Comparison of ENCODE assay signal across 7 cellular contexts in the genomic region with DNA sequence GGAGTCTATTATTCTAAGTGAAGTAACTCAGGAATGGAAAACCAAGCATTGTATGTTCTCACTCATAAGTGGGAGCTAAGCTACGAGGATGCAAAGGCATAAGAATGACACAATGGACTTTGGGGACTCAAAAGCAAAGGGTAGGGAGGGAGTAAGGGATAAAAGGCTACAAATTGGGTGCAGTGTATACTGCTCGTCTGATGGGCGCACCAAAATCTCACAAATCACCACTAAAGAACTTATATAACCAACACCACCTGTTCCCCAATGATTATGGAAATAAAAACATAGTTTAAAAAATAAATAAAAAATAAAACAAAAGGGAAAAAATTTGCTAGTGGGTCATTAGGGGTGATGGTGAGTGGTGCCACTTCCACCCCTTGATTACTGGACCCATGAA.
A peak's percentile ranks its signal among the peaks of the same experiment; 100 is the strongest.
DNase-seq lines count a peak whose midpoint lies in the region; ATAC-seq and TF ChIP-seq lines count a peak whose summit lies in the region.
"Not testable (repeated sequence)": the region's sequence is repeated elsewhere in the genome, so short reads cannot be mapped to it uniquely, and the experiment has no call there.

No MANE protein-coding gene starts in this region.

- peak; percentile 5; the same call in 1 of the 2 replicates for TF ChIP-seq CTCF in C4-2B (conservative IDR thresholded peaks at IDR 0.05)
- TF ChIP-seq CTCF in GM13977 (IDR thresholded peaks at IDR 0.05; ENCODE audit: extremely low read depth, insufficient read depth, missing control alignments), result peak; percentile 27
- TF ChIP-seq CTCF in NB4 (IDR thresholded peaks at IDR 0.05; ENCODE audit: low read depth, low read length); choroid plexus epithelial cell (conservative IDR thresholded peaks at IDR 0.05; ENCODE audit: low read depth, low read length): not testable (repeated sequence)
- peak; percentile 19; the same call in 1 of the 2 replicates for TF ChIP-seq CTCF in PC-3 (conservative IDR thresholded peaks at IDR 0.05; ENCODE audit: low read depth, low read length)

- intact Hi-C loops in PC-3 (cut with micrococcal nuclease), result loop anchor here (5.0 kb wide), 2 partner anchors 160 to 530 kb away; a partner anchor contains a TSS

- not testable (repeated sequence) for H3K9ac ChIP-seq in Karpas-422 (ENCODE audit: low read length); PC-3 (ENCODE audit: low read length)

- H3K36me3 ChIP-seq in Karpas-422 (ENCODE audit: insufficient read depth, low read length); PC-3 (ENCODE audit: low read depth, low read length): not testable (repeated sequence)

- BruUV-seq in PC-3 (replicated peaks; lab: Mats Ljungman, UMichigan), result not testable (repeated sequence)

- CTCF ChIA-PET in PC-3 (lab: Charles Lee), result not testable (repeated sequence)

- not testable (repeated sequence) for TF ChIP-seq POLR2A in NB4 (IDR thresholded peaks at IDR 0.05; ENCODE audit: extremely low read depth, insufficient read length)

- H3F3A ChIP-seq in PC-3 (ENCODE audit: low read length, unreplicated experiment), result not testable (repeated sequence)

- in situ Hi-C loops in GM13977 (cut with MboI; ENCODE audit: low pct_unique_long_range_greater_than_20kb, low sequenced_read_pairs, unreplicated experiment), result loop anchor here (25.0 kb wide), 1 partner anchor 365 kb away; no protein-coding TSS in a partner anchor

- H3K27ac ChIP-seq in C4-2B; Karpas-422 (ENCODE audit: low read length); PC-3 (ENCODE audit: low read length): not testable (repeated sequence)

- POLR2A ChIA-PET in PC-3 (lab: Charles Lee; ENCODE audit: unreplicated experiment), result not testable (repeated sequence)

- H3K4me2 ChIP-seq in Karpas-422 (ENCODE audit: low read depth, low read length, poor library complexity, severe bottlenecking); PC-3 (ENCODE audit: low read length): not testable (repeated sequence)

- H2AFZ ChIP-seq in Karpas-422 (ENCODE audit: low read length); PC-3 (ENCODE audit: low read length): not testable (repeated sequence)

- not testable (repeated sequence) for H3K27me3 ChIP-seq in Karpas-422 (ENCODE audit: low read length); PC-3 (ENCODE audit: low read length)

- H3K4me1 ChIP-seq in Karpas-422 (ENCODE audit: low read length); PC-3 (ENCODE audit: insufficient read depth, low read length): not testable (repeated sequence)

- DNase-seq in GM13977 (ENCODE audit: low spot score), result not testable (repeated sequence)
- DNase-seq in Karpas-422, result peak; percentile 42
- DNase-seq in NB4 (ENCODE audit: low read depth), result peak; percentile 1
- peak; percentile 30 for DNase-seq in PC-3
- peak; percentile 5 for DNase-seq in choroid plexus epithelial cell (ENCODE audit: low read depth)
- peak; percentile 10 for DNase-seq in fibroblast of peridontal ligament (ENCODE audit: extremely low read depth)

- H3K79me2 ChIP-seq in Karpas-422 (ENCODE audit: low read length); PC-3 (ENCODE audit: low read length): not testable (repeated sequence)

- H3K9me3 ChIP-seq in Karpas-422 (ENCODE audit: low read length); PC-3 (ENCODE audit: low read length): not testable (repeated sequence)

- not testable (repeated sequence) for H3K9me2 ChIP-seq in Karpas-422 (replicated peaks; ENCODE audit: insufficient read depth, low read length); PC-3 (replicated peaks; ENCODE audit: low read length)

- H3K4me3 ChIP-seq in Karpas-422 (ENCODE audit: low read length); NB4 (ENCODE audit: low read depth, low read length); PC-3 (ENCODE audit: low read length); choroid plexus epithelial cell (ENCODE audit: low read depth, low read length): not testable (repeated sequence)

- not testable (repeated sequence) for H4K20me1 ChIP-seq in Karpas-422 (ENCODE audit: insufficient read depth, low read depth, low read length); PC-3 (ENCODE audit: low read length)

- not testable (repeated sequence) for ATAC-seq in PC-3
